ENCODE assay signal across 19 cellular contexts in the genomic region with DNA sequence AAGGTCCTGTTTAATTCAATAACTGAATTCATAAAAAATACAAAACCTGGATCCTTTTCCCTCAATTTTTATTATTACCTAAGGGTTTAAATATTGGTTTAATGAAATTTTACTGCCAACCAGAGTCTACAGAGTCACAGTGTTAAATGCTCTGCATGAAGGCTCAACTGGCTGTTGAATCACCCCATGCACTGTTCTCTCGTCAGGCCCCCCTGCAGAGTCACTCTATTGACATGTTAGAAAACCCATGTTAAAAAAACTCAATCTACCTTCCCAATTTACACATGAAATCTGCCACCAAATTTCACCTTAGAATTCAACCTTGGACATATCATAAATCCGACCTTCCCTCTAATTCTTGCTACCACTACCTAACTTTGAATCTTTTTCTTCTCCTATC.
"Had no signal": no experiment of that assay in that cellular context is flagged by ENCODE, and none has a peak within 500 bp of the region (broad histone marks: within the 10 kb centered on the region; RNA-seq: fewer than 3 reads in every experiment).

No MANE protein-coding gene starts in this region.

- H3K27ac Mint-ChIP-seq: memory B cell, naive B cell had no signal

- H3K4me1 Mint-ChIP-seq: memory B cell had no signal

- H3K9me3 Mint-ChIP-seq: memory B cell; naive B cell; stimulated activated naive CD8-positive, alpha-beta T cell treated with anti-CD3 and anti-CD28 coated beads, Interleukin-15, amount 100 ng/mL, for 72 hours had no signal

- H3K4me1 ChIP-seq: adrenal gland, gastrocnemius medialis, prostate gland, right atrium auricular region, SJSA1, suprapubic skin, transverse colon had no signal

- DNase-seq: activated CD4-positive, alpha-beta T cell treated with anti-CD3 and anti-CD28 coated beads for 48 hours; activated naive CD4-positive, alpha-beta T cell; adrenal gland; cerebellar nuclear complex; effector CD4-positive, alpha-beta T cell; gastrocnemius medialis; heart left ventricle; mucosa of descending colon; naive B cell; stimulated activated CD4-positive, alpha-beta T cell treated with anti-CD3 and anti-CD28 coated beads, Interleukin-12 subunit alpha, Interleukin-12 subunit beta, amount 100 ng/mL, for 4 hours; stimulated activated CD4-positive, alpha-beta T cell treated with anti-CD3 and anti-CD28 coated beads, Interleukin-1b, Interleukin-23, amount 100 ng/mL, for 48 hours; stimulated activated naive CD8-positive, alpha-beta T cell treated with anti-CD3 and anti-CD28 coated beads, Interleukin-15, amount 100 ng/mL, for 72 hours; transverse colon had no signal

- H3K4me3 ChIP-seq: adrenal gland, gastrocnemius medialis, heart left ventricle, mucosa of descending colon, prostate gland, right atrium auricular region, SJSA1, suprapubic skin, transverse colon had no signal

- H3K9me3 ChIP-seq: adrenal gland, gastrocnemius medialis, heart left ventricle, mucosa of descending colon, prostate gland, right atrium auricular region, SJSA1, suprapubic skin, transverse colon had no signal

- H3K36me3 ChIP-seq: prostate gland had no signal

- H3K27ac ChIP-seq: adrenal gland, gastrocnemius medialis, heart left ventricle, prostate gland, right atrium auricular region, SJSA1, suprapubic skin, transverse colon had no signal

- H3K27me3 ChIP-seq: adrenal gland, gastrocnemius medialis, heart left ventricle, right atrium auricular region, SJSA1, suprapubic skin, transverse colon had no signal

- ATAC-seq: esophagus mucosa; gastrocnemius medialis; heart left ventricle; mucosa of descending colon; stimulated activated naive CD8-positive, alpha-beta T cell treated with anti-CD3 and anti-CD28 coated beads, Interleukin-15, amount 100 ng/mL, for 72 hours had no signal

- H3K4me3 Mint-ChIP-seq: memory B cell; naive B cell; stimulated activated naive CD8-positive, alpha-beta T cell treated with anti-CD3 and anti-CD28 coated beads, Interleukin-15, amount 100 ng/mL, for 72 hours had no signal

- H3K27me3 Mint-ChIP-seq: memory B cell; naive B cell; stimulated activated naive CD8-positive, alpha-beta T cell treated with anti-CD3 and anti-CD28 coated beads, Interleukin-15, amount 100 ng/mL, for 72 hours had no signal
